19 cellular contexts compared by ENCODE assay signal in the genomic region with DNA sequence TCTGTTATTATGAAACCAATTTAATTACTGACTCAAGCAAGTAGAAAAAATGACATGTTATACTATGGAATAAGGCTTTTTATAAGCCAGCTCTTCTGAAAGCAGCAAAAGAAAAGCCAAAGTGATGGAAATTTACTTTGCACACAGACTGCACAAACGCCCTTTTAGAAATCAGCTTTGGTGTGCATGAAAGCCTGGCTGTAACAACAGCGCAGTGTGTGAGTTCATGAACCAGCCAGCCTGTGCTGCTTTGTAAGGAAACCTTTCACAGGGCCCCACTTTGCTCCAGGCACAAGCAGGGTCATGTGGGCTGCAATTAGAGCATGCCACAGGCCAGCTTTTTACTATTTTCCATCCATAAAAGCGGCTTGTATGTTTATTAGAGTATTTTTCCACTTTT. TPM values are rescaled to one million over a fixed set of nuclear protein-coding genes. Genes with fewer than 3 reads are reported as not detected.
DNase-seq lines count a peak whose midpoint lies in the region; ATAC-seq and TF ChIP-seq lines count a peak whose summit lies in the region.
"Had no signal": no experiment of that assay in that cellular context is flagged by ENCODE, and none has a peak within 500 bp of the region (broad histone marks: within the 10 kb centered on the region; RNA-seq: fewer than 3 reads in every experiment).

No MANE protein-coding gene starts in this region.

- H3K4me1 ChIP-seq in neuron (ENCODE audit: insufficient read depth, low read length) (peaks cover 13% of the 10 kb centered on the region), spleen (no peaks in the 10 kb centered on the region), heart right ventricle (no peaks in the 10 kb centered on the region)
- H3K4me1 ChIP-seq: A549, upper lobe of right lung had no signal

- in situ Hi-C loops in astrocyte of the spinal cord (cut with HindIII; ENCODE audit: low sequenced_read_pairs) = no loop called here

- H2AFZ ChIP-seq in neuron (ENCODE audit: low read depth, low read length) = peak overlapping the region; percentile 41

- WGBS in spleen, 5 donors = 78 to 86% (median 86%) methylated on average over 3 of the region's 3 CpGs
- WGBS in heart right ventricle, 2 donors = 73 to 84% methylated on average over 3 of the region's 3 CpGs

- TF ChIP-seq POLR2A in spleen (IDR thresholded peaks at IDR 0.05) = no peak

- H3K27me3 ChIP-seq in neuron (ENCODE audit: insufficient read depth, low read length) = no peaks in the 10 kb centered on the region
- no peaks in the 10 kb centered on the region for H3K27me3 ChIP-seq in spleen (replicated peaks in 1 of 7)
- H3K27me3 ChIP-seq in heart right ventricle = no peaks in the 10 kb centered on the region
- H3K27me3 ChIP-seq: upper lobe of right lung had no signal

- DNase-seq in Ammon's horn (ENCODE audit: low spot score) = peak; percentile 96
- DNase-seq in astrocyte of the spinal cord (ENCODE audit: low read depth, low spot score) = peak; percentile 5
- DNase-seq in head of caudate nucleus = peak; percentile 61 to 96 (median 84)
- DNase-seq in spleen = no peak
- DNase-seq in stimulated activated CD4-positive, alpha-beta T cell treated with anti-CD3 and anti-CD28 coated beads, Interleukin-4, amount 100 ng/mL, for 4 hours = no peak
- no peak for DNase-seq in heart right ventricle
- DNase-seq in T1000 (lab: John Stamatoyannopoulos, UW) = no peak
- DNase-seq: cerebellar nuclear complex; GOT3; mesenchymal stem cell; NCI-H1105; NCI-H82; RPMI8226; stimulated activated CD4-positive, alpha-beta T cell treated with anti-CD3 and anti-CD28 coated beads, Interleukin-1b, Interleukin-23, amount 100 ng/mL, for 48 hours; stimulated activated CD8-positive, alpha-beta memory T cell treated with anti-CD3 and anti-CD28 coated beads, Interleukin-4, amount 100 ng/mL, for 48 hours; T-helper 17 cell; upper lobe of right lung had no signal

- no peak for ATAC-seq in heart right ventricle
- ATAC-seq: A549, T-helper 17 cell, upper lobe of right lung had no signal

- H3K4me3 ChIP-seq in astrocyte of the spinal cord (ENCODE audit: low read depth, low read length) (no peak overlapping the region), neuron (ENCODE audit: low read length) (no peak overlapping the region), spleen (no peak overlapping the region), heart right ventricle (no peak overlapping the region)
- H3K4me3 ChIP-seq: A549, upper lobe of right lung had no signal

- H3K36me3 ChIP-seq in neuron (ENCODE audit: insufficient read depth, low read length) (no peaks in the 10 kb centered on the region), spleen (no peaks in the 10 kb centered on the region), heart right ventricle (no peaks in the 10 kb centered on the region)
- H3K36me3 ChIP-seq: upper lobe of right lung had no signal

- intact Hi-C loops in head of caudate nucleus (cut with DNase I) (no loop called here), spleen (cut with DNase I; ENCODE audit: low total_unique reads) (no loop called here), heart right ventricle (cut with DNase I) (no loop called here)

- TF ChIP-seq CTCF in astrocyte of the spinal cord (IDR thresholded peaks at IDR 0.05; ENCODE audit: low read depth, low read length) (no peak), spleen (IDR thresholded peaks at IDR 0.05 in 8 of 11, conservative IDR thresholded peaks at IDR 0.05 in 3 of 11) (no peak), heart right ventricle (IDR thresholded peaks at IDR 0.05) (no peak)

- H3K9me3 ChIP-seq in neuron (ENCODE audit: low read length) (no peaks in the 10 kb centered on the region), spleen (no peaks in the 10 kb centered on the region), heart right ventricle (no peaks in the 10 kb centered on the region)
- H3K9me3 ChIP-seq: A549, upper lobe of right lung had no signal

- H3K27ac ChIP-seq in spleen (no peak overlapping the region), heart right ventricle (no peak overlapping the region)
- H3K27ac ChIP-seq: A549, upper lobe of right lung had no signal

RNA-seq across cellular contexts. Expression of gene IFT88, which starts 13.6 kb away (rescaled TPM):
- total RNA-seq in spleen (10 to 100 TPM in 6 of 7 donors, 1 to 10 TPM in 1; 8.8 to 25.5 (median 17.3) TPM), heart right ventricle (10 to 100 TPM in 2 of 10 donors, 1 to 10 TPM in 8; 6.4 to 13.6 (median 7.6) TPM)
- polyA plus RNA-seq in spleen (1 to 10 TPM; 7.7 to 9.2 (median 8.3) TPM), heart right ventricle (1 to 10 TPM; 5.9 to 6.4 TPM)

RNA-seq across cellular contexts. Expression of gene CRYL1, which starts 27.7 kb away (rescaled TPM):
- 10 to 100 TPM; 18.4 to 46.5 (median 35.9) TPM for total RNA-seq in spleen
- polyA plus RNA-seq in spleen = 10 to 100 TPM; 13.5 to 23.6 (median 21.1) TPM
- total RNA-seq in heart right ventricle = 10 to 100 TPM; 21.3 to 27.3 (median 23.7) TPM
- 10 to 100 TPM; 10.1 to 16.7 TPM for polyA plus RNA-seq in heart right ventricle

Comparison
In these comparisons a context has a peak if more than half of its experiments do, and no peak if none do; other contexts are left out.
1. DNase-seq: peak in Ammon's horn (single experiment), astrocyte of the spinal cord (single experiment) and head of caudate nucleus (42 of 42); none in spleen (single experiment), stimulated activated CD4-positive, alpha-beta T cell treated with anti-CD3 and anti-CD28 coated beads, Interleukin-4, amount 100 ng/mL, for 4 hours (0 of 2), heart right ventricle (0 of 2) and T1000 (single experiment).